ENCODE assay signal across 1 cellular context in the genomic region with DNA sequence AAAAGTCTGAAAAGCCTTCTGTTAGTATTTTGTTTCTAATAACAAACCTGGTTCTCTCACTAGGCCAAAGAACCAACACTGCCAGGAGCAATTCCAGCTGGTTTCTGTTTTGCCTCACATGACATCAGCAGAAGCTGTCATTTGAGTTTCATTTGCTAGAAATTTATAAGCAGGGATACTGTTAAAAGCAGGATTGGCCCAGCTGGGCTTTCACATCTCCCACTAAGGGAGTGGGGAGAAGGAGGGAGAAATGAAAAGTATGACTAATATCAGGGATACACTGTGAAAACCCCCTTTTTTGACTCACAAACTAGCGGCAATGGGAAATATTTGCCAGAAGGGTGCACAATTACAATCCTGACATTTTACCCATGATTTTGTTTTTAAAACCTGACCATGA.
TF ChIP-seq lines count a peak whose summit lies in the region.

No MANE protein-coding gene starts in this region.

TF ChIP-seq in SK-N-SH, 30 proteins besides CTCF, POLR2A, EP300 and RAD21 (continued from another document):
- TF ChIP-seq USF1 (IDR thresholded peaks at IDR 0.05; ENCODE audit: borderline replicate concordance, low read depth) (peak; percentile 55; the same call in 1 of the 2 replicates), GABPA (IDR thresholded peaks at IDR 0.05; ENCODE audit: low read depth) (no peak), NRF1 (IDR thresholded peaks at IDR 0.05; ENCODE audit: low read depth, low read length) (no peak), EZH2phosphoT487 (IDR thresholded peaks at IDR 0.05; ENCODE audit: borderline replicate concordance, low read depth) (no peak), NFIC (IDR thresholded peaks at IDR 0.05; ENCODE audit: borderline replicate concordance) (peak; percentile 29; the same call in 1 of the 2 replicates)
- TF ChIP-seq, protein P1, sequence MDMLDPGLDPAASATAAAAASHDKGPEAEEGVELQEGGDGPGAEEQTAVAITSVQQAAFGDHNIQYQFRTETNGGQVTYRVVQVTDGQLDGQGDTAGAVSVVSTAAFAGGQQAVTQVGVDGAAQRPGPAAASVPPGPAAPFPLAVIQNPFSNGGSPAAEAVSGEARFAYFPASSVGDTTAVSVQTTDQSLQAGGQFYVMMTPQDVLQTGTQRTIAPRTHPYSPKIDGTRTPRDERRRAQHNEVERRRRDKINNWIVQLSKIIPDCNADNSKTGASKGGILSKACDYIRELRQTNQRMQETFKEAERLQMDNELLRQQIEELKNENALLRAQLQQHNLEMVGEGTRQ (IDR thresholded peaks at IDR 0.05; ENCODE audit: borderline replicate concordance, low read depth, low read length) = no peak
